Comparison of ENCODE assay signal across 13 cellular contexts in the genomic region with DNA sequence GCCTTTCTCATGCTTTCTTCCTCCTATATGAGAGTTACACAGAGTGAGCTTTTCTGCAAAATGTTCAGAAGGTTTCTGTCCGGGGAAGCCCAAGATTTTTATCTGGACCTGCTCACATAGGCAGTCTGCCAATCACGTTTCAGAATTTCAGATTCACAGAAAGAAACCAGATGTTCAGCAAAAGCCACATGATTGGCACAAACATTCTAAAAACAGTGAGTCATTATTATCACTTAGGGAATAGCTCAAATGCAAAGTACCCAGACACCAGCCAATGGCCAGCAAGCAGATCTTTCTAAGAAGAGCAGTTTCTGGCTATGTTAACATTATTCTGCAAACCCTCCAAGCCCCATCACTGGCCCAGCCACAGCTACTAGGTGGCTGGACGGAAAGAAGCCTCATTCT.
DNase-seq lines count a peak whose midpoint lies in the region; ATAC-seq, FAIRE-seq and TF ChIP-seq lines count a peak whose summit lies in the region.
"Had no signal": no experiment of that assay in that cellular context is flagged by ENCODE, and none has a peak within 500 bp of the region (broad histone marks: within the 10 kb centered on the region; RNA-seq: fewer than 3 reads in every experiment).

No MANE protein-coding gene starts in this region.

- FAIRE-seq in GM19239 (lab: Jason Lieb, UNC), result no peak
- FAIRE-seq: islet of Langerhans had no signal

- TF ChIP-seq CTCF in AG09319 (IDR thresholded peaks at IDR 0.05; ENCODE audit: low read depth, low read length), result no peak
- TF ChIP-seq CTCF in upper lobe of right lung (IDR thresholded peaks at IDR 0.05), result no peak

- H3K9me3 ChIP-seq in upper lobe of right lung, result no peaks in the 10 kb centered on the region
- H3K9me3 ChIP-seq: gastrocnemius medialis had no signal

- ATAC-seq in upper lobe of right lung (no peak), HG03565 (IDR thresholded peaks at IDR 0.05; ENCODE audit: unreplicated experiment) (no peak), GM19452 (IDR thresholded peaks at IDR 0.05; ENCODE audit: unreplicated experiment) (no peak)

- no peaks in the 10 kb centered on the region for H3K36me3 ChIP-seq in upper lobe of right lung
- H3K36me3 ChIP-seq: gastrocnemius medialis had no signal

- H3K4me3 ChIP-seq in upper lobe of right lung, result no peak overlapping the region
- H3K4me3 ChIP-seq: gastrocnemius medialis, PC-9 had no signal

- intact Hi-C loops in upper lobe of right lung (cut with DNase I), result no loop called here

- H3K27me3 ChIP-seq in upper lobe of right lung, result no peaks in the 10 kb centered on the region
- H3K27me3 ChIP-seq: gastrocnemius medialis had no signal

- H3K27ac ChIP-seq in upper lobe of right lung, result no peak overlapping the region
- H3K27ac ChIP-seq: gastrocnemius medialis, PC-9 had no signal

- peak; percentile 58 for DNase-seq in A172 (ENCODE audit: low spot score)
- DNase-seq in AG09319 (ENCODE audit: extremely low read depth, low read depth), result peak; percentile 57
- peak; percentile 26 for DNase-seq in OCI-M1 (lab: John Stamatoyannopoulos, UW)
- DNase-seq in fibroblast of peridontal ligament (ENCODE audit: extremely low read depth), result peak; percentile 80
- no peak for DNase-seq in upper lobe of right lung
- DNase-seq in GM19239 (ENCODE audit: insufficient read length, low spot score), result no peak
- DNase-seq: gastrocnemius medialis, MV-4-11, NCI-H2171 treated with DMSO at 0.1 percent for 48 hours had no signal

- no peaks in the 10 kb centered on the region for H3K4me1 ChIP-seq in upper lobe of right lung
- H3K4me1 ChIP-seq: gastrocnemius medialis had no signal

Comparison
In these comparisons a context has a peak if more than half of its experiments do, and no peak if none do; other contexts are left out.
1. DNase-seq: peak in A172 (single experiment), AG09319 (single experiment), OCI-M1 (single experiment) and fibroblast of peridontal ligament (single experiment); none in upper lobe of right lung (single experiment) and GM19239 (single experiment).